Comparison of ENCODE assay signal across 17 cellular contexts in the genomic region with DNA sequence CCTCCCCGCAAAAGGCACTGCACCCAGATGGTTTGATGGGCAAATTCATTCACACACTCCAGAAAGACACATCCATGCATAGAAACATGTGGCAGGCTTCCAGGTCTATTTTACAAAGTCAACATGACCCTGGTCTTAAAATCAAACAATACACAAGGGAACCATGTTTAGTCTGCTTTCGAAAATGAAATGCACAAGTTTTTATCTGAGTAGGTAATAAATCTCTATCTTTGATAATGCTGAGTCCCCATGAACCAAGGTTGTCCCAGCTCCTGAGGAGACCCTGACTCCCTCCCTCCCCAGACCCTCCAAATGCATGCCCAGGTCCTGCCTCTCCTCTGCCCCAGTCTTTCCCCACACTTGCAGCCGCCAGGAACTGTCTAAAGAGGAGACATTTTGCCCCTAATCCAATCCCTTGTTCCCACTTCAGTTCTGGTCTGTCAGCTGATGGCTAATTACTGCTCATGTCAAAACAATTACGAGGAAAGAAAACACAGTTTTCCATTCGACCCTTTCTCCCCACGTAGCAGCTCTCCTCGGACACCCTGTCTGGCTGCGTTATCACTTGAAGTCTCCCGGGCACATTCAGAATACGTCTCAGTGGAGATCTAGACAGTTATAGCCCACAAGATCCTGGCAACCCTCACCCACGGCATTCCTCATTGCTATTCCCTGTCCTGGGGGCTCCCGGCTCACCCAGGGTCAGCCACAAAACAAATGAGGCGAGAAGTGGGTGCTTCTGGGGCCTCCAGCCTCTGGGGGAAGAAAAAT.
DNase-seq lines count a peak whose midpoint lies in the region; ATAC-seq lines count a peak whose summit lies in the region.
"Had no signal": no experiment of that assay in that cellular context is flagged by ENCODE, and none has a peak within 500 bp of the region (broad histone marks: within the 10 kb centered on the region; RNA-seq: fewer than 3 reads in every experiment).

No MANE protein-coding gene starts in this region.

- ATAC-seq in naive B cell (ENCODE audit: low read depth in 2 of 2) (no peak), GM18909 (IDR thresholded peaks at IDR 0.05; ENCODE audit: poor library complexity, unreplicated experiment) (no peak), GM21367 (IDR thresholded peaks at IDR 0.05; ENCODE audit: unreplicated experiment) (no peak)
- ATAC-seq in stimulated activated effector memory CD8-positive, alpha-beta T cell treated with anti-CD3 and anti-CD28 coated beads, Interleukin-12 subunit alpha, Interleukin-12 subunit beta, amount 100 ng/mL, for 72 hours: no peak

- peaks cover 25% of the 10 kb centered on the region; the same call in 1 of the 2 replicates for H3K36me3 ChIP-seq in Karpas-422 (ENCODE audit: insufficient read depth, low read length)

- H3K4me1 Mint-ChIP-seq in dendritic cell treated with granulocyte-macrophage colony-stimulating factor and Interleukin-4, amounts not matched to agents 40 ng/mL and 50 ng/mL, for 4 days (ENCODE audit: low read depth): peaks cover 71% of the 10 kb centered on the region
- no peaks in the 10 kb centered on the region for H3K4me1 Mint-ChIP-seq in naive B cell
- peaks cover 13% of the 10 kb centered on the region for H3K4me1 Mint-ChIP-seq in stimulated activated effector memory CD8-positive, alpha-beta T cell treated with anti-CD3 and anti-CD28 coated beads, Interleukin-12 subunit alpha, Interleukin-12 subunit beta, amount 100 ng/mL, for 72 hours

- peaks cover 12% of the 10 kb centered on the region for H4K20me1 ChIP-seq in Karpas-422 (ENCODE audit: insufficient read depth, low read depth, low read length)

- H2AFZ ChIP-seq in Karpas-422 (ENCODE audit: low read length): no peak overlapping the region

- no peaks in the 10 kb centered on the region for H3K27me3 Mint-ChIP-seq in dendritic cell treated with granulocyte-macrophage colony-stimulating factor and Interleukin-4, amounts not matched to agents 40 ng/mL and 50 ng/mL, for 4 days
- no peaks in the 10 kb centered on the region for H3K27me3 Mint-ChIP-seq in naive B cell
- H3K27me3 Mint-ChIP-seq: activated naive CD8-positive, alpha-beta T cell had no signal

- H3K4me3 Mint-ChIP-seq in dendritic cell treated with granulocyte-macrophage colony-stimulating factor and Interleukin-4, amounts not matched to agents 40 ng/mL and 50 ng/mL, for 4 days: peak overlapping the region; percentile 20
- H3K4me3 Mint-ChIP-seq in naive B cell: no peak overlapping the region
- H3K4me3 Mint-ChIP-seq in stimulated activated effector memory CD8-positive, alpha-beta T cell treated with anti-CD3 and anti-CD28 coated beads, Interleukin-12 subunit alpha, Interleukin-12 subunit beta, amount 100 ng/mL, for 72 hours: no peak overlapping the region
- H3K4me3 Mint-ChIP-seq: activated naive CD8-positive, alpha-beta T cell had no signal

- H3K36me3 Mint-ChIP-seq in dendritic cell treated with granulocyte-macrophage colony-stimulating factor and Interleukin-4, amounts not matched to agents 40 ng/mL and 50 ng/mL, for 4 days (ENCODE audit: low read depth): peaks cover 39% of the 10 kb centered on the region
- no peaks in the 10 kb centered on the region for H3K36me3 Mint-ChIP-seq in naive B cell
- no peaks in the 10 kb centered on the region for H3K36me3 Mint-ChIP-seq in stimulated activated effector memory CD8-positive, alpha-beta T cell treated with anti-CD3 and anti-CD28 coated beads, Interleukin-12 subunit alpha, Interleukin-12 subunit beta, amount 100 ng/mL, for 72 hours
- H3K36me3 Mint-ChIP-seq: activated naive CD8-positive, alpha-beta T cell had no signal

- no peaks in the 10 kb centered on the region for H3K9me3 ChIP-seq in Karpas-422 (ENCODE audit: low read length)

- H3K4me3 ChIP-seq in Karpas-422 (ENCODE audit: low read length): no peak overlapping the region

- no peak overlapping the region for H3K9ac ChIP-seq in Karpas-422 (ENCODE audit: low read length)

- DNase-seq in Karpas-422 (no peak), naive B cell (no peak), NCI-H524 treated with DMSO at 0.1 percent for 48 hours (lab: John Stamatoyannopoulos, UW) (no peak), NCI-H1417 (lab: John Stamatoyannopoulos, UW) (no peak)
- DNase-seq in stimulated activated effector memory CD8-positive, alpha-beta T cell treated with anti-CD3 and anti-CD28 coated beads, Interleukin-12 subunit alpha, Interleukin-12 subunit beta, amount 100 ng/mL, for 72 hours (ENCODE audit: low spot score in 2 of 2): no peak
- DNase-seq: activated CD4-positive, alpha-beta T cell treated with anti-CD3 and anti-CD28 coated beads for 48 hours; activated T-cell treated with anti-CD3 and anti-CD28 coated beads for 4 hours; C1 segment of cervical spinal cord; cerebellar nuclear complex; DND-41; hippocampal formation; NCI-H187; NCI-H510A treated with DMSO at 0.1 percent for 48 hours had no signal

- H3K79me2 ChIP-seq in Karpas-422 (ENCODE audit: low read length): peaks cover 95% of the 10 kb centered on the region

- intact Hi-C loops in dendritic cell treated with granulocyte-macrophage colony-stimulating factor and Interleukin-4, amounts not matched to agents 40 ng/mL and 50 ng/mL, for 4 days (cut with micrococcal nuclease): no loop called here

- peaks cover 63% of the 10 kb centered on the region for H3K4me1 ChIP-seq in Karpas-422 (ENCODE audit: low read length)

- H3K9me2 ChIP-seq in Karpas-422 (replicated peaks; ENCODE audit: insufficient read depth, low read length): no peaks in the 10 kb centered on the region

- no peaks in the 10 kb centered on the region for H3K9me3 Mint-ChIP-seq in dendritic cell treated with granulocyte-macrophage colony-stimulating factor and Interleukin-4, amounts not matched to agents 40 ng/mL and 50 ng/mL, for 4 days
- H3K9me3 Mint-ChIP-seq in naive B cell: no peaks in the 10 kb centered on the region
- H3K9me3 Mint-ChIP-seq in stimulated activated effector memory CD8-positive, alpha-beta T cell treated with anti-CD3 and anti-CD28 coated beads, Interleukin-12 subunit alpha, Interleukin-12 subunit beta, amount 100 ng/mL, for 72 hours: no peaks in the 10 kb centered on the region

- peak overlapping the region; percentile 50 for H3K27ac ChIP-seq in Karpas-422 (ENCODE audit: low read length)

- no peaks in the 10 kb centered on the region for H3K27me3 ChIP-seq in Karpas-422 (ENCODE audit: low read length)

- H3K27ac Mint-ChIP-seq in dendritic cell treated with granulocyte-macrophage colony-stimulating factor and Interleukin-4, amounts not matched to agents 40 ng/mL and 50 ng/mL, for 4 days: peak overlapping the region; percentile 88
- H3K27ac Mint-ChIP-seq in naive B cell: peak overlapping the region in 4 of 6 donors; percentile 29 to 50 (median 42)
- peak overlapping the region; percentile 35 for H3K27ac Mint-ChIP-seq in stimulated activated effector memory CD8-positive, alpha-beta T cell treated with anti-CD3 and anti-CD28 coated beads, Interleukin-12 subunit alpha, Interleukin-12 subunit beta, amount 100 ng/mL, for 72 hours
- H3K27ac Mint-ChIP-seq: activated naive CD8-positive, alpha-beta T cell had no signal

- H3K4me2 ChIP-seq in Karpas-422 (ENCODE audit: low read depth, low read length, poor library complexity, severe bottlenecking): peak overlapping the region; percentile 11

Comparison
In these comparisons a context has a peak if more than half of its experiments do, and no peak if none do; other contexts are left out.
1. H3K27ac Mint-ChIP-seq: peak in every context shown above with its lines; median percentile 88 in dendritic cell treated with granulocyte-macrophage colony-stimulating factor and Interleukin-4, amounts not matched to agents 40 ng/mL and 50 ng/mL, for 4 days; 42 in naive B cell; 35 in stimulated activated effector memory CD8-positive, alpha-beta T cell treated with anti-CD3 and anti-CD28 coated beads, Interleukin-12 subunit alpha, Interleukin-12 subunit beta, amount 100 ng/mL, for 72 hours.